15 cellular contexts compared by ENCODE assay signal in the genomic region with DNA sequence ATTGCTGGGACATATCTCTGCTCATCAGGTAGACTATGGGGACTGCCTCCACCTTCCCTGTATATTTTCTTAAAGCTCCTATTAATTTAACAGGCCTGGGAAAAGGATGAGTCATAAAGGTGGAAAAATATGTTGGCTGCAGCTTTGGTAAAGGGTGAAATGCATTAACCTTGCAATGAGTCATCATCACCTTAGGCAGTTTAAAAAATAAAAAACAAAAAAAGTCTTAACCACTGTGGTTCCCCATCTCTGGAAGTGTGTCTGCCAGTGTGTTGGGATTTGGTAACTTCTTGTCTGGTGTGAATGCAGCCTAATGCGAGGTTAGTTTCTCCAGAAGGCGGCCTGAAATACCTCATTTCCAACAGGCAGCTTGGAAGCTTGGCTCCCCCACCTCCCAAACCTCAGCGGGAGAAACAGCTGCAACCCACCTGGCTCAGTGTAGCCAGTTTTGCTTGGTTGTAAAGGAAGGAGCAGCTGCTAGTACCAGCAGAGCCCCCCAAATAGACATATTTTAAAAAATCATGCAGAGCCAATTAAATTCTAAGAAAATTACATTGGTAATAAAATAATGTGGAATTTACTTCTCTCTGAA.
A peak's percentile ranks its signal among the peaks of the same experiment; 100 is the strongest.
DNase-seq lines count a peak whose midpoint lies in the region; TF ChIP-seq lines count a peak whose summit lies in the region.
"Had no signal": no experiment of that assay in that cellular context is flagged by ENCODE, and none has a peak within 500 bp of the region (broad histone marks: within the 10 kb centered on the region; RNA-seq: fewer than 3 reads in every experiment).

No MANE protein-coding gene starts in this region.

- H3K27me3 Mint-ChIP-seq in MCF 10A (ENCODE audit: insufficient read depth, unreplicated experiment) = no peaks in the 10 kb centered on the region
- H3K27me3 Mint-ChIP-seq in mesothelial cell of epicardium (ENCODE audit: low read depth) = no peaks in the 10 kb centered on the region
- H3K27me3 Mint-ChIP-seq: CD4-positive, alpha-beta memory T cell had no signal

- no TSS peak for BruUV-seq in MCF 10A (replicated peaks; lab: Mats Ljungman, UMichigan)

- DNase-seq in SIG-M5 treated with dmso at 0.1 percent for 504 hours (lab: John Stamatoyannopoulos, UW; ENCODE audit: unreplicated experiment) (peak; percentile 1), SIG-M5 (lab: John Stamatoyannopoulos, UW) (no peak), MCF 10A (ENCODE audit: unreplicated experiment) (peak; percentile 94), islet precursor cell (peak; percentile 83), DMS53 treated with DMSO at 0.1 percent for 48 hours (lab: John Stamatoyannopoulos, UW; ENCODE audit: unreplicated experiment) (no peak), NCI-H2107 treated with DMSO at 0.1 percent for 48 hours (lab: John Stamatoyannopoulos, UW; ENCODE audit: unreplicated experiment) (no peak), mesothelial cell of epicardium (ENCODE audit: low spot score in 2 of 2, unreplicated experiment in 2 of 2) (no peak), mesenteric fat pad (ENCODE audit: low spot score) (no peak)
- DNase-seq: CD4-positive, alpha-beta memory T cell; foreskin fibroblast; NCI-H2029; NCI-H748 treated with DMSO at 0.1 percent for 48 hours; SHP77 treated with DMSO at 0.1 percent for 48 hours; spleen had no signal

- CTCF ChIA-PET in MCF 10A (lab: Yijun Ruan, JAX) = no interaction called here

- intact Hi-C loops in MCF 10A (cut with micrococcal nuclease) = loop anchor here (5.0 kb wide), 1 partner anchor 265 kb away; the partner anchor contains the start of gene GAS1

- H3K36me3 Mint-ChIP-seq in MCF 10A (ENCODE audit: insufficient read depth, unreplicated experiment) (no peaks in the 10 kb centered on the region), mesothelial cell of epicardium (no peaks in the 10 kb centered on the region)
- H3K36me3 Mint-ChIP-seq: activated naive CD4-positive, alpha-beta T cell treated with anti-CD3 and anti-CD28 coated beads, Interleukin-2, amount 50 U/mL, for 72 hours; CD4-positive, alpha-beta memory T cell had no signal

- POLR2A ChIA-PET in MCF 10A (lab: Yijun Ruan, JAX) = interaction anchor here (0.6 to 2.1 kb wide), 8 partner anchors 13 to 864 kb away, joined by 3 to 9 read pairs (median 5); partner anchors contain the start of gene GAS1

- peak overlapping the region; percentile 76 for H3K27ac Mint-ChIP-seq in MCF 10A (ENCODE audit: low read depth, unreplicated experiment)
- no peak overlapping the region for H3K27ac Mint-ChIP-seq in mesothelial cell of epicardium
- H3K27ac Mint-ChIP-seq: activated naive CD4-positive, alpha-beta T cell treated with anti-CD3 and anti-CD28 coated beads, Interleukin-2, amount 50 U/mL, for 72 hours; CD4-positive, alpha-beta memory T cell had no signal

- H3K4me1 Mint-ChIP-seq in MCF 10A (ENCODE audit: insufficient read depth, unreplicated experiment) (peaks cover 17% of the 10 kb centered on the region), mesothelial cell of epicardium (peaks cover 19% of the 10 kb centered on the region)
- H3K4me1 Mint-ChIP-seq: CD4-positive, alpha-beta memory T cell had no signal

- H3K9me3 Mint-ChIP-seq in MCF 10A (ENCODE audit: unreplicated experiment) (no peaks in the 10 kb centered on the region), mesothelial cell of epicardium (peaks cover 2% of the 10 kb centered on the region)
- H3K9me3 Mint-ChIP-seq: activated naive CD4-positive, alpha-beta T cell treated with anti-CD3 and anti-CD28 coated beads, Interleukin-2, amount 50 U/mL, for 72 hours had no signal

- H3K4me3 Mint-ChIP-seq in MCF 10A (ENCODE audit: unreplicated experiment) = no peak overlapping the region
- no peak overlapping the region for H3K4me3 Mint-ChIP-seq in mesothelial cell of epicardium
- H3K4me3 Mint-ChIP-seq: CD4-positive, alpha-beta memory T cell had no signal

- TF ChIP-seq CTCF in MCF 10A (IDR thresholded peaks at IDR 0.05; ENCODE audit: unreplicated experiment) = no peak
- TF ChIP-seq CTCF in mesothelial cell of epicardium (IDR thresholded peaks at IDR 0.05; ENCODE audit: unreplicated experiment) = no peak

Comparison
In these comparisons a context has a peak if more than half of its experiments do, and no peak if none do; other contexts are left out.
1. DNase-seq: peak in SIG-M5 treated with dmso at 0.1 percent for 504 hours (single experiment), MCF 10A (single experiment) and islet precursor cell (single experiment); none in SIG-M5 (single experiment), DMS53 treated with DMSO at 0.1 percent for 48 hours (single experiment), NCI-H2107 treated with DMSO at 0.1 percent for 48 hours (single experiment), mesothelial cell of epicardium (0 of 2) and mesenteric fat pad (single experiment).